ENCODE assay signal across 16 cellular contexts in the genomic region with DNA sequence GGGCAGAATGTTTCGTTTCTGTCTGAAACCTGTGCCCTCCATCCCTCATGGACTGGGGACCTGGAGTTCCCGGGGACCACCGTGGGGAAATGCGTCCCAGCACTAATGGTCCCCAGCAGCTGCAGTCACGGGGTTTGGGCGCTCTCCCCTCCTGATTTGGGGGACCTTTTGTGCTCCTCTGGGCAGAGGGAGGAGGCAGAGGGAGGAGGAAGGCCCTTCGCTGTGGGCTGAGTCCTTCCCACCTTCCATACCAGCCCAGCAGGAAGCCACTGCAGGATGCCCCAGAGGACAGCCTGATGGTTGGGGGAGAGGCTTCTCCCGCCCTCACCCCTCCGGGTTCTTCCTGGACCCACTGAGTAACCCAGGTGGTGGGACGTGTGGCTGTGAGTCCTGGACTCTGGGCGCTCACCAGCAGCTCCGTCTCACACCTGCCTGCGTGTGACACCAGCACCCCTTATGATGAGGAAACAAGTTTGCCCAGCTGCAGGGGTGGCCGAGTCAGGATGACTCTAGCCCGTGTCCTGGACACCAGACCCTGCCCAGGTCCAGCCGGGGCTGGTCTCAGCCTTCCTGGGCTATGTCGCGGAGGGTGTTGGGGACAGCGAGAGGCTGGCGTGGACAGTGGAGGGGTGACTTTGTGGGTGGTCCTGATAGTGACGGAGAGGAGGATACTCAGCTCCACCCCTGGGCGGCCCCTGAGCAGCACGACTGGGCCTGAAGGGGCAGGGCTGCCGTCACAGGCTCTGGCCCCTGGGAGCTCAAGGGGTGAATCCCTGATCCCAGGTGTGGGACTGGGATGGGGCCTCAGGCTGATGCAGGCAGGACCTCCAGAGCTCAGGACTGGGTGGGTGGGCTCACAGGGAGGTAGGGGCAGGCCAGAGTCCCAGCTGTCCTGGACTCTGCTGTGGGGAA. TPM values are rescaled to one million over a fixed set of nuclear protein-coding genes. Genes with fewer than 3 reads are reported as not detected.
DNase-seq lines count a peak whose midpoint lies in the region; ATAC-seq and TF ChIP-seq lines count a peak whose summit lies in the region.
"Had no signal": no experiment of that assay in that cellular context is flagged by ENCODE, and none has a peak within 500 bp of the region (broad histone marks: within the 10 kb centered on the region; RNA-seq: fewer than 3 reads in every experiment).

No MANE protein-coding gene starts in this region.

- no peak for TF ChIP-seq POLR2A in sigmoid colon (IDR thresholded peaks at IDR 0.05)

- peak; percentile 57 for DNase-seq in activated effector memory CD4-positive, alpha-beta T cell treated with anti-CD3 and anti-CD28 coated beads, Interleukin-2, amount 50 U/mL, for 16 hours
- no peak for DNase-seq in activated effector memory CD4-positive, alpha-beta T cell treated with Interleukin-2 at 50 U/mL for 16 hours
- DNase-seq in H7 (peak; percentile 70), left lobe of liver (ENCODE audit: low spot score) (peak; percentile 28), sigmoid colon (peak; percentile 59), DMS 273 (lab: John Stamatoyannopoulos, UW; ENCODE audit: unreplicated experiment) (no peak)
- DNase-seq: activated CD8-positive, alpha-beta memory T cell treated with anti-CD3 and anti-CD28 coated beads, Interleukin-2, amount 10 ng/mL, durations not matched to agents 7 days and 5 days; esophagus squamous epithelium; NCI-H1694; NCI-H226; stimulated activated CD4-positive, alpha-beta T cell treated with anti-CD3 and anti-CD28 coated beads, Interleukin-2, amount 100 ng/mL, for 48 hours; substantia nigra; T-helper 17 cell had no signal

- WGBS in sigmoid colon, 2 donors: 84 to 89% methylated on average over 24 of the region's 24 CpGs

- ATAC-seq in left lobe of liver (no peak), HG03097 (IDR thresholded peaks at IDR 0.05; ENCODE audit: low FRiP score, unreplicated experiment) (no peak), GM18873 (IDR thresholded peaks at IDR 0.05; ENCODE audit: low FRiP score, unreplicated experiment) (no peak)
- ATAC-seq: activated CD8-positive, alpha-beta memory T cell treated with anti-CD3 and anti-CD28 coated beads, Interleukin-2, amount 10 ng/mL, durations not matched to agents 7 days and 5 days; T-helper 17 cell; WTC11 had no signal

- H3K36me3 ChIP-seq in H7 (replicated peaks; ENCODE audit: control insufficient read depth, insufficient read depth, low read length) (no peaks in the 10 kb centered on the region), sigmoid colon (no peaks in the 10 kb centered on the region)
- H3K36me3 ChIP-seq: esophagus squamous epithelium had no signal

- H3K4me1 ChIP-seq in sigmoid colon: no peaks in the 10 kb centered on the region

- no peak overlapping the region for H3K27ac ChIP-seq in sigmoid colon
- H3K27ac ChIP-seq: esophagus squamous epithelium had no signal

- no peaks in the 10 kb centered on the region for H3K27me3 ChIP-seq in H7 (ENCODE audit: control insufficient read depth, insufficient read depth, low read length)
- no peaks in the 10 kb centered on the region for H3K27me3 ChIP-seq in sigmoid colon

- H3K4me3 ChIP-seq in H7 (ENCODE audit: insufficient read depth, low read depth, low read length) (no peak overlapping the region), sigmoid colon (no peak overlapping the region)
- H3K4me3 ChIP-seq: esophagus squamous epithelium had no signal

- intact Hi-C loops in sigmoid colon (cut with DNase I): no loop called here

- no peak for TF ChIP-seq EP300 in sigmoid colon (IDR thresholded peaks at IDR 0.05)

- TF ChIP-seq CTCF in sigmoid colon (IDR thresholded peaks at IDR 0.05): no peak

- H3K9me3 ChIP-seq in sigmoid colon: peaks cover 0 to 1% (median 0%) of the 10 kb centered on the region in 4 donors

RNA-seq across cellular contexts. Expression of gene GPR35, which starts 3.5 kb away (rescaled TPM):
- 0.07 TPM in 1 of 2 replicates, not detected in the other for total RNA-seq in H7 (2014; rRNA removed; shearing (Covaris generic))
- total RNA-seq in left lobe of liver (0.53 TPM), sigmoid colon (1 to 10 TPM; 1.3 to 7.8 (median 3.5) TPM)
- 10 to 100 TPM; 28.2 to 76.6 (median 33.0) TPM for polyA plus RNA-seq in sigmoid colon

RNA-seq across cellular contexts. Expression of gene CAPN10, which starts 42.2 kb away (rescaled TPM):
- total RNA-seq in H7 (2014; rRNA removed; shearing (Covaris generic)): 66.5 and 69.0 TPM in 2 replicates
- total RNA-seq in left lobe of liver: 13.7 TPM
- 10 to 100 TPM; 10.5 to 27.7 (median 16.3) TPM for total RNA-seq in sigmoid colon
- polyA plus RNA-seq in sigmoid colon: 10 to 100 TPM; 11.4 to 33.0 (median 16.4) TPM

RNA-seq across cellular contexts. Expression of gene AQP12B, which starts 53.9 kb away (rescaled TPM):
- total RNA-seq in H7 (2014; rRNA removed; shearing (Covaris generic)): not detected in 2 replicates
- total RNA-seq in left lobe of liver (not detected), sigmoid colon (not detected)
- 1 to 10 TPM in 2 of 3 donors, not detected in 1; 1.2 to 5.5 TPM for polyA plus RNA-seq in sigmoid colon
- total RNA-seq: activated CD8-positive, alpha-beta memory T cell treated with anti-CD3 and anti-CD28 coated beads, Interleukin-2, amount 10 ng/mL, durations not matched to agents 7 days and 5 days; esophagus squamous epithelium; T-helper 17 cell; WTC11 had no signal

Comparison
In these comparisons a context has a peak if more than half of its experiments do, and no peak if none do; other contexts are left out.
1. DNase-seq: peak in activated effector memory CD4-positive, alpha-beta T cell treated with anti-CD3 and anti-CD28 coated beads, Interleukin-2, amount 50 U/mL, for 16 hours (single experiment), H7 (single experiment), left lobe of liver (single experiment) and sigmoid colon (single experiment); none in activated effector memory CD4-positive, alpha-beta T cell treated with Interleukin-2 at 50 U/mL for 16 hours (single experiment) and DMS 273 (single experiment).